2 cellular contexts compared by ENCODE assay signal in genomic region chr5:167555771-167556170, GRCh38.
TF ChIP-seq lines count a peak whose summit lies in the region.

No MANE protein-coding gene starts in this region.

TF ChIP-seq in SK-N-SH, 30 proteins besides CTCF, POLR2A, EP300 and RAD21:
- TF ChIP-seq CHD2 (IDR thresholded peaks at IDR 0.05; ENCODE audit: low read length, partially characterized antibody) (no peak), TEAD4 (IDR thresholded peaks at IDR 0.05; ENCODE audit: borderline replicate concordance, insufficient read depth) (no peak), PBX3 (IDR thresholded peaks at IDR 0.05) (no peak), FOSL2 (IDR thresholded peaks at IDR 0.05; ENCODE audit: borderline replicate concordance, low read depth) (no peak), RCOR1 (IDR thresholded peaks at IDR 0.05; ENCODE audit: low read length) (no peak), IRF3 (IDR thresholded peaks at IDR 0.05; ENCODE audit: low read depth, low read length) (no peak), NFIC (IDR thresholded peaks at IDR 0.05; ENCODE audit: borderline replicate concordance) (no peak), JUND (IDR thresholded peaks at IDR 0.05) (no peak), SMC3 (IDR thresholded peaks at IDR 0.05; ENCODE audit: low read depth, low read length) (no peak), YY1 (IDR thresholded peaks at IDR 0.05; ENCODE audit: low read depth) (no peak)

TF ChIP-seq in H1, 55 proteins besides CTCF, POLR2A, EP300 and RAD21:
- TF ChIP-seq KDM4A (IDR thresholded peaks at IDR 0.05; ENCODE audit: low read depth, low read length, severe bottlenecking), result no peak
- no peak for TF ChIP-seq ATF3 (IDR thresholded peaks at IDR 0.05; ENCODE audit: insufficient read depth, low read depth, low read length)
- TF ChIP-seq TBP (IDR thresholded peaks at IDR 0.05; ENCODE audit: low read depth, low read length), result no peak
TF ChIP-seq in H1: peak in this region for 0.
